ENCODE assay signal across 8 cellular contexts in genomic region chr2:66428986-66429612, GRCh38. TPM values are rescaled to one million over a fixed set of nuclear protein-coding genes. Genes with fewer than 3 reads are reported as not detected.
DNase-seq lines count a peak whose midpoint lies in the region; ATAC-seq and TF ChIP-seq lines count a peak whose summit lies in the region.

No MANE protein-coding gene starts in this region.

- H3K36me3 ChIP-seq in transverse colon = no peaks in the 10 kb centered on the region

- WGBS in transverse colon (ENCODE audit: low coverage in 1 of 2), 2 donors = 28 to 29% methylated on average over 5 of the region's 5 CpGs

- peak; percentile 63 for ATAC-seq in GM18907 (IDR thresholded peaks at IDR 0.05; ENCODE audit: unreplicated experiment)

- peak overlapping the region; percentile 2 to 96 (median 82) for H3K27ac ChIP-seq in transverse colon

- peaks cover 0 to 33% (median 13%) of the 10 kb centered on the region in 4 donors for H3K4me1 ChIP-seq in transverse colon

- no peak for TF ChIP-seq EP300 in transverse colon (IDR thresholded peaks at IDR 0.05; ENCODE audit: low read depth)

- DNase-seq in AML-193 (lab: John Stamatoyannopoulos, UW) (peak; percentile 8 to 12), NCI-H146 treated with DMSO at 0.1 percent for 48 hours (lab: John Stamatoyannopoulos, UW; ENCODE audit: unreplicated experiment) (peak; percentile 60), inferior parietal cortex (ENCODE audit: extremely low spot score) (peak; percentile 84), transverse colon (no peak)
- no peak for DNase-seq in NK-92 treated with Interleukin-12 subunit alpha and Interleukin-12 subunit beta, amount 100 ng/mL, for 24 hours (lab: John Stamatoyannopoulos, UW)
- no peak for DNase-seq in activated naive CD4-positive, alpha-beta T cell treated with Interleukin-2 at 50 U/mL for 16 hours

- no peaks in the 10 kb centered on the region for H3K9me3 ChIP-seq in transverse colon

- no peak for TF ChIP-seq POLR2A in transverse colon (IDR thresholded peaks at IDR 0.05)

- H3K4me3 ChIP-seq in WI38 (ENCODE audit: low read depth, low read length) (no peak overlapping the region), transverse colon (no peak overlapping the region)

- in situ Hi-C loops in transverse colon (cut with MboI; ENCODE audit: low pct_ligation_motif_present in 1 of 4, low pct_unique_long_range_greater_than_20kb in 1 of 4, low sequenced_read_pairs in 3 of 4) = loop anchor here in 3 of 4 donors (25.0 kb wide), 5 partner anchors 258 to 1608 kb away; no protein-coding TSS in a partner anchor

- H3K27me3 ChIP-seq in transverse colon = peaks cover 96% of the 10 kb centered on the region

- intact Hi-C loops in transverse colon (cut with DNase I; ENCODE audit: low total_unique reads) = no loop called here

- TF ChIP-seq CTCF in WI38 (IDR thresholded peaks at IDR 0.05; ENCODE audit: low read depth, low read length) (peak; percentile 90), transverse colon (IDR thresholded peaks at IDR 0.05) (peak; percentile 78 to 94 (median 83))

RNA-seq across cellular contexts. Expression of gene MEIS1, which starts 5.8 kb away (rescaled TPM):
- total RNA-seq in transverse colon = 100 to 1,000 TPM in 1 of 4 donors, 10 to 100 TPM in 3; 25.9 to 129 (median 28.8) TPM

Comparison
In these comparisons a context has a peak if more than half of its experiments do, and no peak if none do; other contexts are left out.
1. DNase-seq: peak in AML-193 (2 of 2), NCI-H146 treated with DMSO at 0.1 percent for 48 hours (single experiment) and inferior parietal cortex (single experiment); none in transverse colon (single experiment), NK-92 treated with Interleukin-12 subunit alpha and Interleukin-12 subunit beta, amount 100 ng/mL, for 24 hours (single experiment) and activated naive CD4-positive, alpha-beta T cell treated with Interleukin-2 at 50 U/mL for 16 hours (single experiment).